8 cellular contexts compared by ENCODE assay signal in genomic region chr4:70734971-70735370, GRCh38. TPM values are rescaled to one million over a fixed set of nuclear protein-coding genes. Genes with fewer than 3 reads are reported as not detected.
A peak's percentile ranks its signal among the peaks of the same experiment; 100 is the strongest.
DNase-seq lines count a peak whose midpoint lies in the region; ATAC-seq, FAIRE-seq and TF ChIP-seq lines count a peak whose summit lies in the region.

No MANE protein-coding gene starts in this region.

- H3K4me2 ChIP-seq in BLaER1 treated with 17β-estradiol and CSF1 and Interleukin-3, amounts not matched to agents 10 nM and 100 nM: peak overlapping the region; percentile 84 to 98 (median 86)
- H3K4me2 ChIP-seq in HepG2 (ENCODE audit: low read depth, low read length): peak overlapping the region; percentile 70

- no peaks in the 10 kb centered on the region for H3K27me3 Mint-ChIP-seq in activated naive CD8-positive, alpha-beta T cell treated with anti-CD3 and anti-CD28 coated beads, Interleukin-2, amount 10 ng/mL, durations not matched to agents 7 days and 5 days

- FAIRE-seq in HepG2 (lab: Jason Lieb, UNC): no peak

- no peak for TF ChIP-seq RAD21 in HepG2 (CRISPR knock-in tag; IDR thresholded peaks at IDR 0.05)

- ATAC-seq in HG03064 (IDR thresholded peaks at IDR 0.05; ENCODE audit: low read depth, unreplicated experiment): peak; percentile 5
- ATAC-seq in activated naive CD8-positive, alpha-beta T cell treated with anti-CD3 and anti-CD28 coated beads, Interleukin-2, amount 10 ng/mL, durations not matched to agents 7 days and 5 days (ENCODE audit: low read depth): peak; percentile 32
- ATAC-seq in HepG2: peak; percentile 42
- no peak for ATAC-seq in GM18873 (IDR thresholded peaks at IDR 0.05; ENCODE audit: low FRiP score, unreplicated experiment)
- no peak for ATAC-seq in HG03196 (IDR thresholded peaks at IDR 0.05; ENCODE audit: unreplicated experiment)

- no peaks in the 10 kb centered on the region for H3K9me3 ChIP-seq in BLaER1 treated with 17β-estradiol and CSF1 and Interleukin-3, amounts not matched to agents 10 nM and 100 nM (replicated peaks in 1 of 11)
- no peaks in the 10 kb centered on the region for H3K9me3 ChIP-seq in HepG2 (ENCODE audit: low read length)

- CTCF ChIA-PET in HepG2 (lab: Yijun Ruan, JAX; ENCODE audit: low intra/inter-chr PET ratio, low total read pairs): no interaction called here

- peaks cover 41 to 65% (median 54%) of the 10 kb centered on the region in 10 experiments for H3K4me1 ChIP-seq in BLaER1 treated with 17β-estradiol and CSF1 and Interleukin-3, amounts not matched to agents 10 nM and 100 nM
- H3K4me1 ChIP-seq in HepG2 (ENCODE audit: insufficient read depth, low read length) (peaks cover 36% of the 10 kb centered on the region), urinary bladder (ENCODE audit: insufficient read depth) (no peaks in the 10 kb centered on the region)

- TF ChIP-seq EP300 in HepG2 (IDR thresholded peaks at IDR 0.05; ENCODE audit: low read depth in 2 of 2, low read length in 2 of 2) (no peak), HepG2 (CRISPR knock-in tag; IDR thresholded peaks at IDR 0.05; ENCODE audit: borderline replicate concordance) (no peak)

- in situ Hi-C loops in HepG2 (cut with HindIII; ENCODE audit: extremely low pct_ligation_motif_present, low pct_unique_long_range_greater_than_20kb): no loop called here

- H3K36me3 Mint-ChIP-seq in activated naive CD8-positive, alpha-beta T cell treated with anti-CD3 and anti-CD28 coated beads, Interleukin-2, amount 10 ng/mL, durations not matched to agents 7 days and 5 days: no peaks in the 10 kb centered on the region

- no peak for TF ChIP-seq POLR2A in HepG2 (IDR thresholded peaks at IDR 0.05; ENCODE audit: insufficient read depth in 1 of 2, low read depth in 2 of 2, low read length in 2 of 2)

- peaks cover 32% of the 10 kb centered on the region for H3K4me1 Mint-ChIP-seq in activated naive CD8-positive, alpha-beta T cell treated with anti-CD3 and anti-CD28 coated beads, Interleukin-2, amount 10 ng/mL, durations not matched to agents 7 days and 5 days

- no peaks in the 10 kb centered on the region for H3K27me3 ChIP-seq in BLaER1 treated with 17β-estradiol and CSF1 and Interleukin-3, amounts not matched to agents 10 nM and 100 nM
- H3K27me3 ChIP-seq in HepG2 (ENCODE audit: control insufficient read depth in 1 of 2, insufficient read depth in 2 of 2, low read length in 2 of 2): no peaks in the 10 kb centered on the region

- no peaks in the 10 kb centered on the region; a peak in 1 of 22 replicates for H4K20me1 ChIP-seq in BLaER1 treated with 17β-estradiol and CSF1 and Interleukin-3, amounts not matched to agents 10 nM and 100 nM
- no peaks in the 10 kb centered on the region for H4K20me1 ChIP-seq in HepG2 (ENCODE audit: insufficient read depth, low read length)

- H3K9me3 Mint-ChIP-seq in activated naive CD8-positive, alpha-beta T cell treated with anti-CD3 and anti-CD28 coated beads, Interleukin-2, amount 10 ng/mL, durations not matched to agents 7 days and 5 days: no peaks in the 10 kb centered on the region

- H3K27ac ChIP-seq in BLaER1 treated with 17β-estradiol and CSF1 and Interleukin-3, amounts not matched to agents 10 nM and 100 nM: peak overlapping the region; percentile 37 to 81 (median 68); a peak in 21 of 22 replicates
- H3K27ac ChIP-seq in HepG2 (ENCODE audit: extremely low read length, insufficient read depth, low read length) (peak overlapping the region; percentile 53), urinary bladder (ENCODE audit: low read depth) (peak overlapping the region; percentile 69)

- WGBS in HepG2 (ENCODE audit: low lambda C conversion rate): 86% methylated on average over 3 of the region's 3 CpGs
- 21% methylated on average over 3 of the region's 3 CpGs for WGBS in urinary bladder

- intact Hi-C loops in HepG2 (cut with micrococcal nuclease; ENCODE audit: unreplicated experiment): loop anchor here (2.0 kb wide), 1 partner anchor 30 kb away; no protein-coding TSS in a partner anchor

- peaks cover 4% of the 10 kb centered on the region for H3K79me2 ChIP-seq in HepG2 (ENCODE audit: insufficient read depth, low read length)

- H3K4me3 ChIP-seq in BLaER1 treated with 17β-estradiol and CSF1 and Interleukin-3, amounts not matched to agents 10 nM and 100 nM: peak overlapping the region; percentile 46 to 61 (median 52)
- peak overlapping the region in 2 of 3 experiments; percentile 14 to 17; a peak in 4 of 6 replicates for H3K4me3 ChIP-seq in HepG2 (replicated peaks in 1 of 3; ENCODE audit: insufficient read depth in 1 of 3, low read depth in 2 of 3, low read length in 3 of 3)
- peak overlapping the region; percentile 46 for H3K4me3 ChIP-seq in urinary bladder (ENCODE audit: low read depth, low read length)

- H3K4me3 Mint-ChIP-seq in activated naive CD8-positive, alpha-beta T cell treated with anti-CD3 and anti-CD28 coated beads, Interleukin-2, amount 10 ng/mL, durations not matched to agents 7 days and 5 days: peak overlapping the region; percentile 78

- DNase-seq in activated naive CD8-positive, alpha-beta T cell treated with anti-CD3 and anti-CD28 coated beads, Interleukin-2, amount 10 ng/mL, durations not matched to agents 7 days and 5 days: no peak
- no peak for DNase-seq in HepG2 (ENCODE audit: low spot score)
- no peak for DNase-seq in COLO668 (lab: John Stamatoyannopoulos, UW; ENCODE audit: unreplicated experiment)

- no peak for TF ChIP-seq CTCF in HepG2 (CRISPR knock-in tag; IDR thresholded peaks at IDR 0.05)

- H3K9ac ChIP-seq in BLaER1 treated with 17β-estradiol and CSF1 and Interleukin-3, amounts not matched to agents 10 nM and 100 nM: peak overlapping the region; percentile 50 to 77 (median 67); a peak in 21 of 22 replicates
- peak overlapping the region; percentile 50; the same call in 1 of the 2 replicates for H3K9ac ChIP-seq in HepG2 (ENCODE audit: insufficient read depth, low read depth, low read length)

- POLR2A ChIA-PET in activated naive CD8-positive, alpha-beta T cell treated with anti-CD3 and anti-CD28 coated beads, Interleukin-2, amount 10 ng/mL, durations not matched to agents 7 days and 5 days (lab: Charles Lee): interaction anchor here (0.9 to 4.4 kb wide), 14 partner anchors 12 to 259 kb away, joined by 3 to 59 read pairs (median 4); partner anchors contain the start of genes DCK, GRSF1, MOB1B and RUFY3
- POLR2A ChIA-PET in HepG2 (lab: Yijun Ruan, JAX): interaction anchor here (1.3 to 2.0 kb wide), 2 partner anchors 29 to 103 kb away, joined by 5 read pairs; no protein-coding TSS in a partner anchor

- H3K36me3 ChIP-seq in BLaER1 treated with 17β-estradiol and CSF1 and Interleukin-3, amounts not matched to agents 10 nM and 100 nM: no peaks in the 10 kb centered on the region
- H3K36me3 ChIP-seq in HepG2 (replicated peaks in 1 of 2; ENCODE audit: control insufficient read depth in 1 of 2, insufficient read depth in 2 of 2, low read length in 2 of 2) (no peaks in the 10 kb centered on the region), urinary bladder (ENCODE audit: insufficient read depth) (no peaks in the 10 kb centered on the region)

- no peak overlapping the region for H2AFZ ChIP-seq in HepG2 (ENCODE audit: low read length)

- BruUV-seq in HepG2 (replicated peaks; lab: Mats Ljungman, UMichigan): TSS peak; percentile 34

- H3K27ac Mint-ChIP-seq in activated naive CD8-positive, alpha-beta T cell treated with anti-CD3 and anti-CD28 coated beads, Interleukin-2, amount 10 ng/mL, durations not matched to agents 7 days and 5 days: peak overlapping the region; percentile 88

RNA-seq across cellular contexts. Expression of gene RUFY3, which starts 13.2 kb away (rescaled TPM):
- total RNA-seq in activated naive CD8-positive, alpha-beta T cell treated with anti-CD3 and anti-CD28 coated beads, Interleukin-2, amount 10 ng/mL, durations not matched to agents 7 days and 5 days: 10 to 100 TPM; 38.0 to 38.5 TPM
- total RNA-seq in HepG2 (2016; rRNA removed; fragmentation: Illumina TruSeq; extraction: Trizol) (21.3 and 25.3 TPM in 2 replicates), urinary bladder (137 TPM)
- 19.0 and 22.8 TPM in 2 replicates for total RNA-seq in HepG2 (2016; cell fraction: cytosol; rRNA removed; fragmentation: Illumina TruSeq; extraction: Trizol; ENCODE audit: low read depth)
- total RNA-seq in HepG2 (2016; cell fraction: insoluble cytoplasmic fraction; rRNA removed; fragmentation: Illumina TruSeq; extraction: Trizol): 17.5 and 24.4 TPM in 2 replicates
- total RNA-seq in HepG2 (2016; cell fraction: membrane; rRNA removed; fragmentation: Illumina TruSeq; extraction: Trizol): 10.5 and 13.3 TPM in 2 replicates
- total RNA-seq in HepG2 (2016; cell fraction: nucleus; rRNA removed; fragmentation: Illumina TruSeq; extraction: Trizol): 37.3 and 46.8 TPM in 2 replicates
- polyA plus RNA-seq in HepG2 (2011; rRNA removed) (17.9 and 19.9 TPM in 2 replicates), urinary bladder (23.6 TPM)
- 4.1 and 7.8 TPM in 2 replicates for polyA plus RNA-seq in HepG2 (2011; cell fraction: cytosol; rRNA removed)
- 21.0 and 24.2 TPM in 2 replicates for polyA plus RNA-seq in HepG2 (2011; cell fraction: nucleus; rRNA removed)
- polyA plus RNA-seq in HepG2 (2012): 13.1 and 13.2 TPM in 2 replicates
- polyA plus RNA-seq in HepG2 (2016; cell fraction: cytosol; fragmentation: Illumina TruSeq; extraction: Trizol; ENCODE audit: low read depth): 1.9 and 2.2 TPM in 2 replicates
- polyA plus RNA-seq in HepG2 (2016; cell fraction: insoluble cytoplasmic fraction; fragmentation: Illumina TruSeq; extraction: Trizol; ENCODE audit: low read depth): 13.1 and 13.9 TPM in 2 replicates
- polyA plus RNA-seq in HepG2 (2016; cell fraction: membrane; fragmentation: Illumina TruSeq; extraction: Trizol; ENCODE audit: low read depth): 5.0 and 6.4 TPM in 2 replicates
- 48.1 and 50.4 TPM in 2 replicates for polyA plus RNA-seq in HepG2 (2016; cell fraction: nucleus; fragmentation: Illumina TruSeq; extraction: Trizol; ENCODE audit: insufficient read depth, low read depth)
- 4.8 and 10.2 TPM in 2 replicates for polyA minus RNA-seq in HepG2 (2011; rRNA and poly(A)+ RNA removed; ENCODE audit: low replicate concordance)
- 9.5 and 10.0 TPM in 2 replicates for polyA minus RNA-seq in HepG2 (2011; cell fraction: cytosol; rRNA and poly(A)+ RNA removed)
- polyA minus RNA-seq in HepG2 (2011; cell fraction: nucleus; rRNA and poly(A)+ RNA removed): 53.9 and 54.2 TPM in 2 replicates

RNA-seq across cellular contexts. Expression of gene UTP3, which starts 46.6 kb away (rescaled TPM):
- 10 to 100 TPM; 35.7 to 39.1 TPM for total RNA-seq in activated naive CD8-positive, alpha-beta T cell treated with anti-CD3 and anti-CD28 coated beads, Interleukin-2, amount 10 ng/mL, durations not matched to agents 7 days and 5 days
- total RNA-seq in HepG2 (2016; rRNA removed; fragmentation: Illumina TruSeq; extraction: Trizol) (19.5 and 27.5 TPM in 2 replicates), urinary bladder (17.5 TPM)
- 2.4 and 3.1 TPM in 2 replicates for total RNA-seq in HepG2 (2016; cell fraction: cytosol; rRNA removed; fragmentation: Illumina TruSeq; extraction: Trizol; ENCODE audit: low read depth)
- 21.0 and 26.4 TPM in 2 replicates for total RNA-seq in HepG2 (2016; cell fraction: insoluble cytoplasmic fraction; rRNA removed; fragmentation: Illumina TruSeq; extraction: Trizol)
- 5.4 and 6.2 TPM in 2 replicates for total RNA-seq in HepG2 (2016; cell fraction: membrane; rRNA removed; fragmentation: Illumina TruSeq; extraction: Trizol)
- 14.5 and 15.6 TPM in 2 replicates for total RNA-seq in HepG2 (2016; cell fraction: nucleus; rRNA removed; fragmentation: Illumina TruSeq; extraction: Trizol)
- polyA plus RNA-seq in HepG2 (2011; rRNA removed) (6.4 and 6.9 TPM in 2 replicates), urinary bladder (25.5 TPM)
- polyA plus RNA-seq in HepG2 (2011; cell fraction: cytosol; rRNA removed): 6.7 and 8.2 TPM in 2 replicates
- polyA plus RNA-seq in HepG2 (2011; cell fraction: nucleus; rRNA removed): 4.0 and 5.3 TPM in 2 replicates
- 15.6 and 19.2 TPM in 2 replicates for polyA plus RNA-seq in HepG2 (2012)
- 2.3 and 2.4 TPM in 2 replicates for polyA plus RNA-seq in HepG2 (2016; cell fraction: cytosol; fragmentation: Illumina TruSeq; extraction: Trizol; ENCODE audit: low read depth)
- 38.1 and 40.4 TPM in 2 replicates for polyA plus RNA-seq in HepG2 (2016; cell fraction: insoluble cytoplasmic fraction; fragmentation: Illumina TruSeq; extraction: Trizol; ENCODE audit: low read depth)
- polyA plus RNA-seq in HepG2 (2016; cell fraction: membrane; fragmentation: Illumina TruSeq; extraction: Trizol; ENCODE audit: low read depth): 4.2 and 4.7 TPM in 2 replicates
- polyA plus RNA-seq in HepG2 (2016; cell fraction: nucleus; fragmentation: Illumina TruSeq; extraction: Trizol; ENCODE audit: insufficient read depth, low read depth): 17.1 and 19.6 TPM in 2 replicates
- 1.8 and 3.3 TPM in 2 replicates for polyA minus RNA-seq in HepG2 (2011; rRNA and poly(A)+ RNA removed; ENCODE audit: low replicate concordance)
- polyA minus RNA-seq in HepG2 (2011; cell fraction: cytosol; rRNA and poly(A)+ RNA removed): 3.5 and 3.7 TPM in 2 replicates
- polyA minus RNA-seq in HepG2 (2011; cell fraction: nucleus; rRNA and poly(A)+ RNA removed): 7.6 and 9.1 TPM in 2 replicates

Comparison
In these comparisons a context has a peak if more than half of its experiments do, and no peak if none do; other contexts are left out.
1. ATAC-seq: peak in HG03064 (single experiment), activated naive CD8-positive, alpha-beta T cell treated with anti-CD3 and anti-CD28 coated beads, Interleukin-2, amount 10 ng/mL, durations not matched to agents 7 days and 5 days (single experiment) and HepG2 (single experiment); none in GM18873 (single experiment) and HG03196 (single experiment).
2. Peak in every context shown above with its lines, with median percentiles within 50 percentile points of each other: H3K27ac ChIP-seq and H3K4me3 ChIP-seq.